In genomic region chr12:123006977-123007376, GRCh38 we compare ENCODE assay signal across 23 cellular contexts.
DNase-seq lines count a peak whose midpoint lies in the region; ATAC-seq and TF ChIP-seq lines count a peak whose summit lies in the region.
"Had no signal": no experiment of that assay in that cellular context is flagged by ENCODE, and none has a peak within 500 bp of the region (broad histone marks: within the 10 kb centered on the region; RNA-seq: fewer than 3 reads in every experiment).

No MANE protein-coding gene starts in this region.

- DNase-seq in AG08396 (ENCODE audit: low spot score) (peak; percentile 36), HS-5 (ENCODE audit: low read depth) (peak; percentile 9), astrocyte of the spinal cord (ENCODE audit: low read depth, low spot score) (peak; percentile 15), foreskin fibroblast (peak; percentile 36 to 66), NCI-H345 treated with DMSO at 0.1 percent for 48 hours (lab: John Stamatoyannopoulos, UW; ENCODE audit: unreplicated experiment) (no peak)
- DNase-seq: BE2C, DMS53, GOT3, HCEC 1CT, Karpas-422, MV-4-11, NCI-H1105 treated with DMSO at 0.1 percent for 48 hours, NCI-H2081, NCI-H2171, NCI-H345, NCI-H524 treated with DMSO at 0.1 percent for 48 hours, NCI-H82, OCI-M1 had no signal

- TF ChIP-seq CTCF in astrocyte of the spinal cord (IDR thresholded peaks at IDR 0.05; ENCODE audit: low read depth, low read length) (no peak), foreskin fibroblast (IDR thresholded peaks at IDR 0.05; ENCODE audit: low read depth, low read length) (no peak)

- ATAC-seq in GM19035 (IDR thresholded peaks at IDR 0.05; ENCODE audit: unreplicated experiment), result no peak
- ATAC-seq in SK-N-SH treated with all-trans-retinoic acid at 6 μM for 48 hours, result no peak
- ATAC-seq in GM18511 (IDR thresholded peaks at IDR 0.05; ENCODE audit: unreplicated experiment), result no peak
- ATAC-seq: Right ventricle myocardium inferior had no signal

- in situ Hi-C loops in astrocyte of the spinal cord (cut with HindIII; ENCODE audit: low sequenced_read_pairs), result no loop called here

- no peak overlapping the region for H3K4me3 ChIP-seq in astrocyte of the spinal cord (ENCODE audit: low read depth, low read length)
- no peak overlapping the region for H3K4me3 ChIP-seq in foreskin fibroblast (ENCODE audit: low read depth in 1 of 2, low read length in 2 of 2)
- H3K4me3 ChIP-seq: SJSA1 had no signal

TF ChIP-seq in SK-N-SH treated with all-trans-retinoic acid at 6 μM for 48 hours, 23 proteins besides CTCF, POLR2A, EP300 and RAD21:
- TF ChIP-seq CREB5 (CRISPR knock-in tag; IDR thresholded peaks at IDR 0.05; ENCODE audit: low read depth) (no peak), ISL1 (CRISPR knock-in tag; IDR thresholded peaks at IDR 0.05) (no peak), ZFP30 (CRISPR knock-in tag; IDR thresholded peaks at IDR 0.05) (no peak), POU6F1 (CRISPR knock-in tag; IDR thresholded peaks at IDR 0.05; ENCODE audit: borderline replicate concordance, low read depth) (no peak), GLIS3 (CRISPR knock-in tag; IDR thresholded peaks at IDR 0.05) (no peak), ESRRG (CRISPR knock-in tag; IDR thresholded peaks at IDR 0.05) (no peak), ARNTL (CRISPR knock-in tag; IDR thresholded peaks at IDR 0.05; ENCODE audit: borderline replicate concordance, low read depth) (no peak), ZNF70 (CRISPR knock-in tag; IDR thresholded peaks at IDR 0.05) (no peak), RARB (CRISPR knock-in tag; IDR thresholded peaks at IDR 0.05) (no peak), TOX (CRISPR knock-in tag; IDR thresholded peaks at IDR 0.05; ENCODE audit: borderline replicate concordance) (no peak)
